15 cellular contexts compared by ENCODE assay signal in genomic region chr20:57977588-57977987, GRCh38.
"Had no signal": no experiment of that assay in that cellular context is flagged by ENCODE, and none has a peak within 500 bp of the region (broad histone marks: within the 10 kb centered on the region; RNA-seq: fewer than 3 reads in every experiment).

No MANE protein-coding gene starts in this region.

- H3K27ac ChIP-seq: adrenal gland, neural progenitor cell, pancreas, stomach had no signal

- H3K27ac Mint-ChIP-seq: activated CD4-positive, alpha-beta T cell treated with anti-CD3 and anti-CD28 coated beads, Interleukin-2, amount 10 ng/mL, durations not matched to agents 7 days and 5 days; activated naive CD4-positive, alpha-beta T cell treated with anti-CD3 and anti-CD28 coated beads, Interleukin-2, amount 10 ng/mL, durations not matched to agents 7 days and 5 days; activated T-helper 17 cell treated with anti-CD3 and anti-CD28 coated beads, Interleukin-2, amount 50 U/mL, for 72 hours; memory B cell; neural progenitor cell; T-helper 17 cell had no signal

- H3K36me3 ChIP-seq: adrenal gland, neural progenitor cell, pancreas, stomach had no signal

- H3K9me3 ChIP-seq: adrenal gland, pancreas, stomach had no signal

- DNase-seq: activated CD4-positive, alpha-beta T cell treated with anti-CD3 and anti-CD28 coated beads, Interleukin-2, amount 10 ng/mL, durations not matched to agents 7 days and 5 days; activated CD4-positive, CD25-positive, alpha-beta regulatory T cell; activated CD8-positive, alpha-beta memory T cell treated with anti-CD3 and anti-CD28 coated beads for 24 hours; activated naive CD4-positive, alpha-beta T cell treated with anti-CD3 and anti-CD28 coated beads, Interleukin-2, amount 10 ng/mL, durations not matched to agents 7 days and 5 days; activated T-cell treated with anti-CD3 and anti-CD28 coated beads for 4 hours; adrenal gland; dermis blood vessel endothelial cell; pancreas; stimulated activated CD4-positive, alpha-beta T cell treated with anti-CD3 and anti-CD28 coated beads, Interleukin-4, amount 100 ng/mL, for 4 hours; stomach; T-helper 17 cell had no signal

- H3K4me1 Mint-ChIP-seq: activated CD4-positive, alpha-beta T cell treated with anti-CD3 and anti-CD28 coated beads, Interleukin-2, amount 10 ng/mL, durations not matched to agents 7 days and 5 days; activated naive CD4-positive, alpha-beta T cell treated with anti-CD3 and anti-CD28 coated beads, Interleukin-2, amount 10 ng/mL, durations not matched to agents 7 days and 5 days; activated T-helper 17 cell treated with anti-CD3 and anti-CD28 coated beads, Interleukin-2, amount 50 U/mL, for 72 hours; memory B cell; T-helper 17 cell had no signal

- H3K4me3 ChIP-seq: adrenal gland, neural progenitor cell, pancreas, skin epidermis, stomach had no signal

- H3K4me2 ChIP-seq: neural progenitor cell had no signal

- H3K27me3 ChIP-seq: adrenal gland, neural progenitor cell, pancreas had no signal

- H3K4me1 ChIP-seq: adrenal gland, pancreas, stomach had no signal

- H3K9ac ChIP-seq: neural progenitor cell had no signal

- ATAC-seq: activated T-helper 17 cell treated with anti-CD3 and anti-CD28 coated beads, Interleukin-2, amount 50 U/mL, for 72 hours; T-helper 17 cell had no signal

- H3K36me3 Mint-ChIP-seq: activated naive CD4-positive, alpha-beta T cell treated with anti-CD3 and anti-CD28 coated beads, Interleukin-2, amount 10 ng/mL, durations not matched to agents 7 days and 5 days; memory B cell had no signal

- H3K4me3 Mint-ChIP-seq: activated CD4-positive, alpha-beta T cell treated with anti-CD3 and anti-CD28 coated beads, Interleukin-2, amount 10 ng/mL, durations not matched to agents 7 days and 5 days; activated naive CD4-positive, alpha-beta T cell treated with anti-CD3 and anti-CD28 coated beads, Interleukin-2, amount 10 ng/mL, durations not matched to agents 7 days and 5 days; activated T-helper 17 cell treated with anti-CD3 and anti-CD28 coated beads, Interleukin-2, amount 50 U/mL, for 72 hours; memory B cell; T-helper 17 cell had no signal
